In the genomic region with DNA sequence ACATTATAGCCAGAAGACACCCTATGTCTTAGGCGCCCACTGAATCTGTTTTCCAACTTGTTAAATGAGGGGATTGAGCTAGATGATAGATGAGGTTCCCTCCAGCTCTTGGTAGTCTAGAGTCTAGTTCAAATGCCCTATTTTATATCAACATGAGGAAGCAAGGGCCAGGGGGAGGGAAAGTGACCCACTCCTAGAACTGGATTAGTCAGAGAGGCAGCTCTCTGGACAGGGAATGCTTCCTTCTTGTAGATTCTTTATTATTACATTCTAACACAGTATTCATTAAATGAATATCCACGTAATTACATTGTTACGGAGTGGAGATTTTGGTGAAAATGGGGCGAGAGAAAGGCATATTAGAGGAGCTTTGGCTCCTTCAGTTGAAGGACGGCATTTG, we compare ENCODE assay signal across 22 cellular contexts.
A peak's percentile ranks its signal among the peaks of the same experiment; 100 is the strongest.
DNase-seq lines count a peak whose midpoint lies in the region; ATAC-seq and TF ChIP-seq lines count a peak whose summit lies in the region.
"Had no signal": no experiment of that assay in that cellular context is flagged by ENCODE, and none has a peak within 500 bp of the region (broad histone marks: within the 10 kb centered on the region; RNA-seq: fewer than 3 reads in every experiment).

No MANE protein-coding gene starts in this region.

- DNase-seq in EL (peak; percentile 36), M059J (ENCODE audit: low read depth) (peak; percentile 57), chondrocyte (ENCODE audit: low spot score) (no peak), osteocyte (ENCODE audit: extremely low spot score, unreplicated experiment) (no peak), NCI-H2227 treated with DMSO at 0.1 percent for 48 hours (lab: John Stamatoyannopoulos, UW) (no peak), Right ventricle myocardium inferior (ENCODE audit: missing footprints) (no peak)
- no peak for DNase-seq in activated naive CD4-positive, alpha-beta T cell treated with anti-CD3 and anti-CD28 coated beads, Interleukin-2, amount 50 U/mL, for 16 hours
- DNase-seq: C1 segment of cervical spinal cord; CD4-positive, alpha-beta memory T cell; COR-L47; KG1; NCI-H1092; NCI-H1436 treated with DMSO at 0.1 percent for 48 hours; NCI-H187 treated with DMSO at 0.1 percent for 48 hours; NCI-H2171 treated with DMSO at 0.1 percent for 48 hours; NCI-H446; NCI-H524 treated with DMSO at 0.1 percent for 48 hours; NCI-H82; NK-92 treated with Interleukin-12 subunit alpha and Interleukin-12 subunit beta, amount 100 ng/mL, for 24 hours; PC-3; Right ventricle myocardium superior had no signal

- intact Hi-C loops in Right ventricle myocardium inferior (cut with DNase I): no loop called here

- H3K9me3 Mint-ChIP-seq in chondrocyte (ENCODE audit: low read depth) (peaks cover 5% of the 10 kb centered on the region), osteocyte (ENCODE audit: unreplicated experiment) (no peaks in the 10 kb centered on the region)

- H3K4me3 Mint-ChIP-seq in chondrocyte (ENCODE audit: unreplicated experiment): no peak overlapping the region
- H3K4me3 Mint-ChIP-seq in osteocyte (ENCODE audit: unreplicated experiment): no peak overlapping the region
- H3K4me3 Mint-ChIP-seq: CD4-positive, alpha-beta memory T cell had no signal

- H3K36me3 Mint-ChIP-seq in chondrocyte (ENCODE audit: low read depth) (no peaks in the 10 kb centered on the region), osteocyte (ENCODE audit: unreplicated experiment) (peaks cover 2% of the 10 kb centered on the region)

- H3K27me3 Mint-ChIP-seq in chondrocyte (ENCODE audit: low read depth) (no peaks in the 10 kb centered on the region), osteocyte (ENCODE audit: unreplicated experiment) (no peaks in the 10 kb centered on the region)
- H3K27me3 Mint-ChIP-seq: CD4-positive, alpha-beta memory T cell had no signal

- H3K27ac Mint-ChIP-seq in chondrocyte (ENCODE audit: unreplicated experiment) (peak overlapping the region; percentile 62), osteocyte (ENCODE audit: unreplicated experiment) (peak overlapping the region; percentile 36)
- H3K27ac Mint-ChIP-seq: CD4-positive, alpha-beta memory T cell had no signal

- H3K4me1 Mint-ChIP-seq in chondrocyte (ENCODE audit: low read depth): peaks cover 45% of the 10 kb centered on the region
- H3K4me1 Mint-ChIP-seq in osteocyte (ENCODE audit: unreplicated experiment): peaks cover 42% of the 10 kb centered on the region
- H3K4me1 Mint-ChIP-seq: CD4-positive, alpha-beta memory T cell had no signal

- TF ChIP-seq CTCF in chondrocyte (IDR thresholded peaks at IDR 0.05): no peak
- TF ChIP-seq CTCF in osteocyte (IDR thresholded peaks at IDR 0.05): no peak

- ATAC-seq in Right ventricle myocardium inferior (no peak), GM18873 (IDR thresholded peaks at IDR 0.05; ENCODE audit: low FRiP score, unreplicated experiment) (no peak)
- ATAC-seq: PC-3 had no signal

Comparison
In these comparisons a context has a peak if more than half of its experiments do, and no peak if none do; other contexts are left out.
1. DNase-seq: peak in EL (single experiment) and M059J (single experiment); none in chondrocyte (single experiment), osteocyte (single experiment), NCI-H2227 treated with DMSO at 0.1 percent for 48 hours (single experiment), activated naive CD4-positive, alpha-beta T cell treated with anti-CD3 and anti-CD28 coated beads, Interleukin-2, amount 50 U/mL, for 16 hours (single experiment) and Right ventricle myocardium inferior (single experiment).